In the genomic region with DNA sequence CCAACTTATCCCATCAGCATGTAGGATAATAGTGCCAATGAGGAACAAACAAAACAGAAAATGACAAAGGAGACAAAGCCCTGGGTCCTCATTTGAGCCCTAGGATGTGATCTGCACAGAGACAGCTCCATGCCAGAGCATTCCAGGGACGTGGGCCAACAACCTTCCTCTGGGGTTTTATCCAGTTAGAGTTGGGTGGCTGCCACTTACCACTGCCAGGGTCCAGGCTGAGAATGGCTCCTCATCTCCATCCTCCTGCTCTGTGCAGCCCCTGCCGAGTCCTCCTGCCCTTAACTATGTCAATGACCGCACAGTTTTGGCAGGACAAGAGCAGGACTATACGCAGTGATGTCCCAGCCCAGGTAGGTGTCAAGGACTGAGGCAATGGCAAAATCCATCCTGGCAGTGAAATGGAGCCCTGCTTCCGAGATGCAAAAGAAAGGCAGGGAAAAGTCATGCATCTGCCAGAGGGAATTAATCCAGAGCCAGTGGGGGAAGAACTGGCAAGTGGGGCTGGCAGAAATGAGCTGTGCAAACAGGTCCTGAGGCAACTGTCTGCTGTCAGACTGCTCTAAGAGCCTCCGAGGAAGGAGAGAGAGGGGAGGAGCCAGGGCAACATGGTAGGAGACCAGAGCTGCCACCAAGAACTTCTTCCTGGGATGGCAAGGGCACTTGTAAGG, we compare ENCODE assay signal across 18 cellular contexts.
DNase-seq lines count a peak whose midpoint lies in the region; ATAC-seq and TF ChIP-seq lines count a peak whose summit lies in the region.
"Had no signal": no experiment of that assay in that cellular context is flagged by ENCODE, and none has a peak within 500 bp of the region (broad histone marks: within the 10 kb centered on the region; RNA-seq: fewer than 3 reads in every experiment).

No MANE protein-coding gene starts in this region.

- H3K4me1 ChIP-seq in left ventricle myocardium inferior (no peaks in the 10 kb centered on the region), right atrium auricular region (no peaks in the 10 kb centered on the region)
- H3K4me1 ChIP-seq: HAP-1, Peyer's patch had no signal

- no peaks in the 10 kb centered on the region for H3K27me3 Mint-ChIP-seq in activated CD8-positive, alpha-beta T cell treated with anti-CD3 and anti-CD28 coated beads for 36 hours
- H3K27me3 Mint-ChIP-seq: IgD-negative memory B cell had no signal

- no peak overlapping the region for H3K27ac Mint-ChIP-seq in activated CD8-positive, alpha-beta T cell treated with anti-CD3 and anti-CD28 coated beads for 36 hours

- peaks cover 33% of the 10 kb centered on the region for H3K9me3 ChIP-seq in left ventricle myocardium inferior (replicated peaks)
- H3K9me3 ChIP-seq in right atrium auricular region = peaks cover 0 to 7% of the 10 kb centered on the region in 2 donors
- H3K9me3 ChIP-seq: Peyer's patch had no signal

- intact Hi-C loops in left ventricle myocardium inferior (cut with micrococcal nuclease) = no loop called here
- intact Hi-C loops in activated CD8-positive, alpha-beta T cell treated with anti-CD3 and anti-CD28 coated beads for 36 hours (cut with micrococcal nuclease) = no loop called here

- TF ChIP-seq CTCF in left ventricle myocardium inferior (IDR thresholded peaks at IDR 0.05; ENCODE audit: borderline replicate concordance) = no peak
- TF ChIP-seq CTCF in right atrium auricular region (IDR thresholded peaks at IDR 0.05) = no peak
- TF ChIP-seq CTCF in activated CD8-positive, alpha-beta T cell treated with anti-CD3 and anti-CD28 coated beads for 36 hours (IDR thresholded peaks at IDR 0.05) = no peak

- peaks cover 7% of the 10 kb centered on the region for H3K9me3 Mint-ChIP-seq in activated CD8-positive, alpha-beta T cell treated with anti-CD3 and anti-CD28 coated beads for 36 hours

- H3K27ac ChIP-seq in left ventricle myocardium inferior (replicated peaks) = no peak overlapping the region
- H3K27ac ChIP-seq in right atrium auricular region = no peak overlapping the region
- H3K27ac ChIP-seq: Peyer's patch had no signal

- H3K4me1 Mint-ChIP-seq in activated CD8-positive, alpha-beta T cell treated with anti-CD3 and anti-CD28 coated beads for 36 hours (ENCODE audit: low read depth) = no peaks in the 10 kb centered on the region
- H3K4me1 Mint-ChIP-seq: IgD-negative memory B cell had no signal

- POLR2A ChIA-PET in activated CD8-positive, alpha-beta T cell treated with anti-CD3 and anti-CD28 coated beads for 36 hours (lab: Charles Lee) = no interaction called here

- CTCF ChIA-PET in activated CD8-positive, alpha-beta T cell treated with anti-CD3 and anti-CD28 coated beads for 36 hours (lab: Charles Lee) = no interaction called here

- DNase-seq in left ventricle myocardium inferior (peak; percentile 35), right atrium auricular region (ENCODE audit: low spot score) (no peak), cerebellum (ENCODE audit: low spot score) (peak; percentile 4), pons (ENCODE audit: low spot score) (peak; percentile 52), islet precursor cell (no peak)
- no peak for DNase-seq in stimulated activated CD4-positive, alpha-beta T cell treated with anti-CD3 and anti-CD28 coated beads, Interleukin-12 subunit alpha, Interleukin-12 subunit beta, amount 100 ng/mL, for 4 hours
- DNase-seq in activated CD8-positive, alpha-beta T cell treated with anti-CD3 and anti-CD28 coated beads for 36 hours = no peak
- DNase-seq: DMS79 treated with DMSO at 0.1 percent for 48 hours; Kasumi-1; NCI-H1092 treated with DMSO at 0.1 percent for 48 hours; NCI-H146; NCI-H2029 treated with DMSO at 0.1 percent for 48 hours; NCI-H2171; NCI-H69; NK-92 treated with Interleukin-12 subunit alpha and Interleukin-12 subunit beta, amount 100 ng/mL, for 24 hours; Peyer's patch had no signal

- H3K27me3 ChIP-seq in left ventricle myocardium inferior (ENCODE audit: low read depth) (peaks cover 13% of the 10 kb centered on the region), right atrium auricular region (no peaks in the 10 kb centered on the region)
- H3K27me3 ChIP-seq: Peyer's patch had no signal

- no peak overlapping the region for H3K4me3 Mint-ChIP-seq in activated CD8-positive, alpha-beta T cell treated with anti-CD3 and anti-CD28 coated beads for 36 hours
- H3K4me3 Mint-ChIP-seq: IgD-negative memory B cell had no signal

- H3K4me3 ChIP-seq in left ventricle myocardium inferior = no peak overlapping the region
- no peak overlapping the region for H3K4me3 ChIP-seq in right atrium auricular region
- H3K4me3 ChIP-seq: HAP-1, Peyer's patch had no signal

- ATAC-seq in activated CD8-positive, alpha-beta T cell treated with anti-CD3 and anti-CD28 coated beads for 36 hours = no peak

- H3K36me3 ChIP-seq in left ventricle myocardium inferior (no peaks in the 10 kb centered on the region), right atrium auricular region (no peaks in the 10 kb centered on the region)
- H3K36me3 ChIP-seq: HAP-1, Peyer's patch had no signal

- no peaks in the 10 kb centered on the region for H3K36me3 Mint-ChIP-seq in activated CD8-positive, alpha-beta T cell treated with anti-CD3 and anti-CD28 coated beads for 36 hours (ENCODE audit: low read depth)
- H3K36me3 Mint-ChIP-seq: IgD-negative memory B cell had no signal

Comparison
In these comparisons a context has a peak if more than half of its experiments do, and no peak if none do; other contexts are left out.
1. DNase-seq: peak in left ventricle myocardium inferior (single experiment), cerebellum (single experiment) and pons (single experiment); none in right atrium auricular region (single experiment), islet precursor cell (single experiment), stimulated activated CD4-positive, alpha-beta T cell treated with anti-CD3 and anti-CD28 coated beads, Interleukin-12 subunit alpha, Interleukin-12 subunit beta, amount 100 ng/mL, for 4 hours (single experiment) and activated CD8-positive, alpha-beta T cell treated with anti-CD3 and anti-CD28 coated beads for 36 hours (single experiment).